Comparison of ENCODE assay signal across 33 cellular contexts in the genomic region with DNA sequence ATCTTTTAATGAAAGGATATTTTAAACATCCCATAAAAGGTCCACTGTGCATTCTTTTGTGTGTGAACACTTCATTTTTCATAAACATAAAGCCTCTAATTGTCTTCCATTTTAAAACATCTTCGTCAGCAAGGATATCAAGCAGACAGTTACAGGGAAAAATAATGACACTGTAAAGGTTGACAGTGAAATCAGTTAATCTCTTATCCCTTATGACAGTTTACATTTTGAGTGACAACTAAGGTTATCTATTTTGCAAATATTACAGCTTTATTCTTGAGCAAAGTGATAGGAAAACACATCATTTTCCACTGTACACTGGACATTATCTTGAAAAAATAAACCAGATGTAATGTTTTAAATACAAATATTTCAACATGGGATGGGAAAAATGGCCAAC.
"Had no signal": no experiment of that assay in that cellular context is flagged by ENCODE, and none has a peak within 500 bp of the region (broad histone marks: within the 10 kb centered on the region; RNA-seq: fewer than 3 reads in every experiment).

No MANE protein-coding gene starts in this region.

- H3K4me3 ChIP-seq: MG63 had no signal

- H3K9me3 ChIP-seq: MG63 had no signal

- DNase-seq: Karpas-422, Kasumi-1, MG63, MM.1S, MV-4-11, NCI-H1048, NCI-H1092 treated with DMSO at 0.1 percent for 48 hours, NCI-H1105, NCI-H1105 treated with DMSO at 0.1 percent for 48 hours, NCI-H1417 treated with DMSO at 0.1 percent for 48 hours, NCI-H1436, NCI-H1436 treated with DMSO at 0.1 percent for 48 hours, NCI-H146, NCI-H1694, NCI-H1694 treated with DMSO at 0.1 percent for 48 hours, NCI-H187, NCI-H187 treated with DMSO at 0.1 percent for 48 hours, NCI-H1930, NCI-H2029, NCI-H2029 treated with DMSO at 0.1 percent for 48 hours, NCI-H2081, NCI-H2081 treated with DMSO at 0.1 percent for 48 hours, NCI-H2107, NCI-H2171, NCI-H2171 treated with DMSO at 0.1 percent for 48 hours, NCI-H2227 treated with DMSO at 0.1 percent for 48 hours, NCI-H226, NCI-H345, NCI-H446, NCI-H446 treated with DMSO at 0.1 percent for 48 hours, NCI-H510A, NCI-H510A treated with DMSO at 0.1 percent for 48 hours had no signal

- H3K27me3 ChIP-seq: MG63 had no signal

- H3K27ac ChIP-seq: KMS-11 had no signal

- H3K36me3 ChIP-seq: MG63 had no signal

- H3K4me2 ChIP-seq: KMS-11 had no signal

- H3K9ac ChIP-seq: KMS-11 had no signal
